In genomic region chr16:11291021-11291716, GRCh38 we compare ENCODE assay signal across 21 cellular contexts. TPM values are rescaled to one million over a fixed set of nuclear protein-coding genes. Genes with fewer than 3 reads are reported as not detected.
"Had no signal": no experiment of that assay in that cellular context is flagged by ENCODE, and none has a peak within 500 bp of the region (broad histone marks: within the 10 kb centered on the region; RNA-seq: fewer than 3 reads in every experiment).

No MANE protein-coding gene starts in this region.

- H3K9me3 Mint-ChIP-seq: activated CD4-positive, alpha-beta T cell treated with anti-CD3 and anti-CD28 coated beads, Interleukin-2, amount 10 ng/mL, durations not matched to agents 24 days and 14 days; activated T-helper 1 cell treated with anti-CD3 and anti-CD28 coated beads, Interleukin-12 subunit alpha, Interleukin-12 subunit beta, Interleukin-2, Interleukin-4 antibody, amounts not matched to agents 30 ng/mL and 10 ng/mL and 1 ng/mL, durations not matched to agents 14 hours and 24 hours and 36 hours; natural killer cell treated with Interleukin-12 subunit alpha and Interleukin-12 subunit beta and Interleukin-15 and Interleukin-18, amount 100 ng/mL, for 72 hours had no signal

- H3K27me3 ChIP-seq: cardiac muscle cell, gastrocnemius medialis had no signal

- H3K27ac ChIP-seq: cardiac muscle cell, epithelial cell of prostate, gastrocnemius medialis, heart right ventricle, left ventricle myocardium inferior, psoas muscle, thoracic aorta had no signal

- H3K4me3 ChIP-seq: cardiac muscle cell, gastrocnemius medialis, heart right ventricle, left ventricle myocardium inferior, psoas muscle, thoracic aorta had no signal

- H3K36me3 Mint-ChIP-seq: natural killer cell treated with Interleukin-12 subunit alpha and Interleukin-12 subunit beta and Interleukin-15 and Interleukin-18, amount 100 ng/mL, for 72 hours had no signal

- ATAC-seq: gastrocnemius medialis; heart right ventricle; natural killer cell treated with Interleukin-12 subunit alpha and Interleukin-12 subunit beta and Interleukin-15 and Interleukin-18, amount 100 ng/mL, for 72 hours; psoas muscle had no signal

- FAIRE-seq: astrocyte, islet of Langerhans, urothelium cell line had no signal

- H3K9me3 ChIP-seq: gastrocnemius medialis, heart right ventricle, left ventricle myocardium inferior, psoas muscle, thoracic aorta had no signal

- H3K4me1 ChIP-seq: gastrocnemius medialis, heart right ventricle, left ventricle myocardium inferior, psoas muscle had no signal

- H3K36me3 ChIP-seq: cardiac muscle cell, gastrocnemius medialis, heart right ventricle, left ventricle myocardium inferior, thoracic aorta had no signal

- DNase-seq: activated CD4-positive, alpha-beta T cell treated with anti-CD3 and anti-CD28 coated beads, Interleukin-2, amount 10 ng/mL, durations not matched to agents 24 days and 14 days; activated CD4-positive, CD25-positive, alpha-beta regulatory T cell; activated naive CD4-positive, alpha-beta T cell; gastrocnemius medialis; heart right ventricle; left ventricle myocardium inferior; psoas muscle; stimulated activated CD4-positive, alpha-beta T cell treated with anti-CD3 and anti-CD28 coated beads, Interleukin-1b, Interleukin-23, amount 100 ng/mL, for 48 hours; SW 1271 had no signal

- H3K27ac Mint-ChIP-seq: activated CD4-positive, alpha-beta T cell treated with anti-CD3 and anti-CD28 coated beads, Interleukin-2, amount 10 ng/mL, durations not matched to agents 24 days and 14 days; activated T-helper 1 cell treated with anti-CD3 and anti-CD28 coated beads, Interleukin-12 subunit alpha, Interleukin-12 subunit beta, Interleukin-2, Interleukin-4 antibody, amounts not matched to agents 30 ng/mL and 10 ng/mL and 1 ng/mL, durations not matched to agents 14 hours and 24 hours and 36 hours had no signal

- H3K4me3 Mint-ChIP-seq: activated CD4-positive, alpha-beta T cell treated with anti-CD3 and anti-CD28 coated beads, Interleukin-2, amount 10 ng/mL, durations not matched to agents 24 days and 14 days; activated T-helper 1 cell treated with anti-CD3 and anti-CD28 coated beads, Interleukin-12 subunit alpha, Interleukin-12 subunit beta, Interleukin-2, Interleukin-4 antibody, amounts not matched to agents 30 ng/mL and 10 ng/mL and 1 ng/mL, durations not matched to agents 14 hours and 24 hours and 36 hours; natural killer cell treated with Interleukin-12 subunit alpha and Interleukin-12 subunit beta and Interleukin-15 and Interleukin-18, amount 100 ng/mL, for 72 hours had no signal

RNA-seq across cellular contexts. Expression of gene PRM1, which starts 10.0 kb away (rescaled TPM):
- total RNA-seq: activated CD4-positive, alpha-beta T cell treated with anti-CD3 and anti-CD28 coated beads, Interleukin-2, amount 10 ng/mL, durations not matched to agents 24 days and 14 days; activated T-helper 1 cell treated with anti-CD3 and anti-CD28 coated beads, Interleukin-12 subunit alpha, Interleukin-12 subunit beta, Interleukin-2, Interleukin-4 antibody, amounts not matched to agents 30 ng/mL and 10 ng/mL and 1 ng/mL, durations not matched to agents 14 hours and 24 hours and 36 hours; astrocyte; cardiac muscle cell; dermis microvascular lymphatic vessel endothelial cell; gastrocnemius medialis; heart right ventricle; left ventricle myocardium inferior; natural killer cell treated with Interleukin-12 subunit alpha and Interleukin-12 subunit beta and Interleukin-15 and Interleukin-18, amount 100 ng/mL, for 72 hours; omental fat pad; psoas muscle; T-helper 2 cell treated with Interferon-gamma antibody and Interleukin-4, amounts not matched to agents 100 ng/mL and 5 ng/mL, for 36 hours; thoracic aorta had no signal
- polyA plus RNA-seq: adipose tissue, cardiac muscle cell, heart right ventricle, psoas muscle had no signal

RNA-seq across cellular contexts. Expression of gene PRM2, which starts 14.9 kb away (rescaled TPM):
- total RNA-seq: activated CD4-positive, alpha-beta T cell treated with anti-CD3 and anti-CD28 coated beads, Interleukin-2, amount 10 ng/mL, durations not matched to agents 24 days and 14 days; activated T-helper 1 cell treated with anti-CD3 and anti-CD28 coated beads, Interleukin-12 subunit alpha, Interleukin-12 subunit beta, Interleukin-2, Interleukin-4 antibody, amounts not matched to agents 30 ng/mL and 10 ng/mL and 1 ng/mL, durations not matched to agents 14 hours and 24 hours and 36 hours; astrocyte; dermis microvascular lymphatic vessel endothelial cell; gastrocnemius medialis; heart right ventricle; left ventricle myocardium inferior; natural killer cell treated with Interleukin-12 subunit alpha and Interleukin-12 subunit beta and Interleukin-15 and Interleukin-18, amount 100 ng/mL, for 72 hours; omental fat pad; psoas muscle; T-helper 2 cell treated with Interferon-gamma antibody and Interleukin-4, amounts not matched to agents 100 ng/mL and 5 ng/mL, for 36 hours; thoracic aorta had no signal
- polyA plus RNA-seq: adipose tissue, cardiac muscle cell, heart right ventricle, psoas muscle had no signal

RNA-seq across cellular contexts. Expression of gene PRM3, which starts 17.7 kb away (rescaled TPM):
- total RNA-seq: activated CD4-positive, alpha-beta T cell treated with anti-CD3 and anti-CD28 coated beads, Interleukin-2, amount 10 ng/mL, durations not matched to agents 24 days and 14 days; activated T-helper 1 cell treated with anti-CD3 and anti-CD28 coated beads, Interleukin-12 subunit alpha, Interleukin-12 subunit beta, Interleukin-2, Interleukin-4 antibody, amounts not matched to agents 30 ng/mL and 10 ng/mL and 1 ng/mL, durations not matched to agents 14 hours and 24 hours and 36 hours; astrocyte; cardiac muscle cell; dermis microvascular lymphatic vessel endothelial cell; gastrocnemius medialis; heart right ventricle; left ventricle myocardium inferior; natural killer cell treated with Interleukin-12 subunit alpha and Interleukin-12 subunit beta and Interleukin-15 and Interleukin-18, amount 100 ng/mL, for 72 hours; omental fat pad; psoas muscle; T-helper 2 cell treated with Interferon-gamma antibody and Interleukin-4, amounts not matched to agents 100 ng/mL and 5 ng/mL, for 36 hours; thoracic aorta had no signal
- polyA plus RNA-seq: adipose tissue, cardiac muscle cell, heart right ventricle, psoas muscle had no signal

RNA-seq across cellular contexts. Expression of gene TNP2, which starts 22.0 kb away (rescaled TPM):
- total RNA-seq: activated CD4-positive, alpha-beta T cell treated with anti-CD3 and anti-CD28 coated beads, Interleukin-2, amount 10 ng/mL, durations not matched to agents 24 days and 14 days; activated T-helper 1 cell treated with anti-CD3 and anti-CD28 coated beads, Interleukin-12 subunit alpha, Interleukin-12 subunit beta, Interleukin-2, Interleukin-4 antibody, amounts not matched to agents 30 ng/mL and 10 ng/mL and 1 ng/mL, durations not matched to agents 14 hours and 24 hours and 36 hours; astrocyte; cardiac muscle cell; dermis microvascular lymphatic vessel endothelial cell; gastrocnemius medialis; heart right ventricle; left ventricle myocardium inferior; natural killer cell treated with Interleukin-12 subunit alpha and Interleukin-12 subunit beta and Interleukin-15 and Interleukin-18, amount 100 ng/mL, for 72 hours; omental fat pad; psoas muscle; T-helper 2 cell treated with Interferon-gamma antibody and Interleukin-4, amounts not matched to agents 100 ng/mL and 5 ng/mL, for 36 hours; thoracic aorta had no signal
- polyA plus RNA-seq: adipose tissue, cardiac muscle cell, heart right ventricle, psoas muscle had no signal
